ENCODE assay signal across 24 cellular contexts in genomic region chr3:175985781-175986180, GRCh38.
"Had no signal": no experiment of that assay in that cellular context is flagged by ENCODE, and none has a peak within 500 bp of the region (broad histone marks: within the 10 kb centered on the region; RNA-seq: fewer than 3 reads in every experiment).

No MANE protein-coding gene starts in this region.

- ATAC-seq: foreskin keratinocyte; gastroesophageal sphincter; heart left ventricle; left cardiac atrium; left lung; left ventricle myocardium superior; lower lobe of right lung; mucosa of descending colon; naive thymus-derived CD8-positive, alpha-beta T cell had no signal

- H3K9me3 ChIP-seq: mucosa of descending colon had no signal

- H2AFZ ChIP-seq: hepatocyte had no signal

- H3K4me3 ChIP-seq: coronary artery, dorsolateral prefrontal cortex, esophagus muscularis mucosa, gastroesophageal sphincter, heart left ventricle, hepatocyte, left lung, lower lobe of right lung, mucosa of descending colon had no signal

- H3K4me3 Mint-ChIP-seq: mesothelial cell of epicardium; naive B cell; naive thymus-derived CD8-positive, alpha-beta T cell had no signal

- H3K4me1 ChIP-seq: esophagus muscularis mucosa, foreskin keratinocyte, gastroesophageal sphincter, heart left ventricle, left lung, lower lobe of right lung had no signal

- H3K79me2 ChIP-seq: hepatocyte had no signal

- H3K27ac Mint-ChIP-seq: mesothelial cell of epicardium; naive B cell; naive thymus-derived CD8-positive, alpha-beta T cell had no signal

- H3K36me3 ChIP-seq: esophagus muscularis mucosa, gastroesophageal sphincter, heart left ventricle, left lung, lower lobe of right lung had no signal

- H3K4me2 ChIP-seq: hepatocyte had no signal

- H3K36me3 Mint-ChIP-seq: naive B cell had no signal

- H3K27ac ChIP-seq: coronary artery, dorsolateral prefrontal cortex, esophagus muscularis mucosa, foreskin keratinocyte, gastroesophageal sphincter, heart left ventricle, hepatocyte, left lung, lower lobe of right lung had no signal

- H3K27me3 ChIP-seq: dorsolateral prefrontal cortex, esophagus muscularis mucosa, foreskin keratinocyte, gastroesophageal sphincter, heart left ventricle, hepatocyte, left lung had no signal

- FAIRE-seq: endothelial cell of umbilical vein, frontal cortex, islet of Langerhans, keratinocyte had no signal

- H3K27me3 Mint-ChIP-seq: naive B cell; naive thymus-derived CD8-positive, alpha-beta T cell had no signal

- DNase-seq: dermis blood vessel endothelial cell; dorsolateral prefrontal cortex; effector CD4-positive, alpha-beta T cell; effector memory CD4-positive, alpha-beta T cell; foreskin keratinocyte; heart left ventricle; hypothalamus; left cardiac atrium; left lung; left ventricle myocardium superior; lower lobe of right lung; mesenchymal stem cell; mucosa of descending colon; naive B cell; naive thymus-derived CD8-positive, alpha-beta T cell had no signal

- H3K4me1 Mint-ChIP-seq: naive B cell; naive thymus-derived CD8-positive, alpha-beta T cell had no signal
